ENCODE assay signal across 1 cellular context in the genomic region with DNA sequence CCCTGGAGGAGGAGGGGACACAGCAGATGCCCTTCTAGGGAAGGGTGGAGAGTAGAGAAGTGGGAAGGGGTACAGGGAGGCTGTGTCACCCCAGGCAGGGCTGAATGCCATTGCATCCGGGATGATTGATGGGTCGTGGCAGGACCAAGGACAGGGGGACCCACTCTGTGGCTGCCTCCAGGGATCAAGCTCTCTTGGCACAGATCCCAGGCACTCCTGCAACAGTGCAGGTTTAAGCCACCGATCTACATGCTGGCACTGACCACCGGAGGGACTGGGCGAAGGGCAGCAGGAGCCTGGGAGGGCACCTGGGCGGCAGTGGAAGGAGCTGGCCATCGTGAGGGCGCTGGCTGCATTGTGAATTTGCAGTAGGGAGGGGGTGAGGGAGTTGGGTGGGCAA.
TF ChIP-seq lines count a peak whose summit lies in the region.

No MANE protein-coding gene starts in this region.

TF ChIP-seq in HEK293, 187 proteins besides CTCF, POLR2A, EP300 and RAD21:
- TF ChIP-seq, protein P1, sequence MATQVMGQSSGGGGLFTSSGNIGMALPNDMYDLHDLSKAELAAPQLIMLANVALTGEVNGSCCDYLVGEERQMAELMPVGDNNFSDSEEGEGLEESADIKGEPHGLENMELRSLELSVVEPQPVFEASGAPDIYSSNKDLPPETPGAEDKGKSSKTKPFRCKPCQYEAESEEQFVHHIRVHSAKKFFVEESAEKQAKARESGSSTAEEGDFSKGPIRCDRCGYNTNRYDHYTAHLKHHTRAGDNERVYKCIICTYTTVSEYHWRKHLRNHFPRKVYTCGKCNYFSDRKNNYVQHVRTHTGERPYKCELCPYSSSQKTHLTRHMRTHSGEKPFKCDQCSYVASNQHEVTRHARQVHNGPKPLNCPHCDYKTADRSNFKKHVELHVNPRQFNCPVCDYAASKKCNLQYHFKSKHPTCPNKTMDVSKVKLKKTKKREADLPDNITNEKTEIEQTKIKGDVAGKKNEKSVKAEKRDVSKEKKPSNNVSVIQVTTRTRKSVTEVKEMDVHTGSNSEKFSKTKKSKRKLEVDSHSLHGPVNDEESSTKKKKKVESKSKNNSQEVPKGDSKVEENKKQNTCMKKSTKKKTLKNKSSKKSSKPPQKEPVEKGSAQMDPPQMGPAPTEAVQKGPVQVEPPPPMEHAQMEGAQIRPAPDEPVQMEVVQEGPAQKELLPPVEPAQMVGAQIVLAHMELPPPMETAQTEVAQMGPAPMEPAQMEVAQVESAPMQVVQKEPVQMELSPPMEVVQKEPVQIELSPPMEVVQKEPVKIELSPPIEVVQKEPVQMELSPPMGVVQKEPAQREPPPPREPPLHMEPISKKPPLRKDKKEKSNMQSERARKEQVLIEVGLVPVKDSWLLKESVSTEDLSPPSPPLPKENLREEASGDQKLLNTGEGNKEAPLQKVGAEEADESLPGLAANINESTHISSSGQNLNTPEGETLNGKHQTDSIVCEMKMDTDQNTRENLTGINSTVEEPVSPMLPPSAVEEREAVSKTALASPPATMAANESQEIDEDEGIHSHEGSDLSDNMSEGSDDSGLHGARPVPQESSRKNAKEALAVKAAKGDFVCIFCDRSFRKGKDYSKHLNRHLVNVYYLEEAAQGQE (tag by site-specific recombination; IDR thresholded peaks at IDR 0.05): peak; percentile 52; the same call in 1 of the 2 replicates
